Comparison of ENCODE assay signal across 1 cellular context in genomic region chr5:177498013-177498847, GRCh38.
TF ChIP-seq lines count a peak whose summit lies in the region.

No MANE protein-coding gene starts in this region.

TF ChIP-seq in K562, 482 proteins besides CTCF, POLR2A, EP300 and RAD21 (continued from another document and continues in another):
- TF ChIP-seq CREB3L1 (IDR thresholded peaks at IDR 0.05; ENCODE audit: borderline replicate concordance, low read depth) (no peak), PHF8 (IDR thresholded peaks at IDR 0.05; ENCODE audit: borderline replicate concordance, low read length) (no peak), RBM25 (IDR thresholded peaks at IDR 0.05; ENCODE audit: low read depth, low read length, severe bottlenecking) (no peak), FIP1L1 (IDR thresholded peaks at IDR 0.05; ENCODE audit: low read depth, low read length, poor library complexity, severe bottlenecking) (no peak), XRCC5 (IDR thresholded peaks at IDR 0.05; ENCODE audit: low read depth, low read length) (no peak), KDM5B (IDR thresholded peaks at IDR 0.05; ENCODE audit: insufficient replicate concordance, low read depth, low read length) (no peak), ZNF717 (CRISPR knock-in tag; IDR thresholded peaks at IDR 0.05) (no peak), ZNF668 (CRISPR knock-in tag; IDR thresholded peaks at IDR 0.05) (no peak), ARID1B (IDR thresholded peaks at IDR 0.05) (peak; percentile 62), ZFX (CRISPR knock-in tag; IDR thresholded peaks at IDR 0.05) (no peak), NR1H2 (CRISPR knock-in tag; IDR thresholded peaks at IDR 0.05) (0 out of 2 replicates have a peak, but pooled peaks have one; percentile 72), CBX3 (IDR thresholded peaks at IDR 0.05; ENCODE audit: borderline replicate concordance in 1 of 2, low read length in 2 of 2) (0 out of 3 replicates have a peak, but pooled peaks of 1 of the 2 experiments have one; percentile 16), SIN3B (IDR thresholded peaks at IDR 0.05; ENCODE audit: low read depth) (no peak), TGIF2 (CRISPR knock-in tag; IDR thresholded peaks at IDR 0.05) (0 out of 2 replicates have a peak, but pooled peaks have one; percentile 38), DNMT1 (IDR thresholded peaks at IDR 0.05) (no peak), MTA3 (IDR thresholded peaks at IDR 0.05; ENCODE audit: borderline replicate concordance) (0 out of 2 replicates have a peak, but pooled peaks have one; percentile 1), SETDB1 (IDR thresholded peaks at IDR 0.05; ENCODE audit: low read length) (no peak), JUN (IDR thresholded peaks at IDR 0.05; ENCODE audit: borderline replicate concordance, low read depth, low read length) (no peak), JUN (CRISPR knock-in tag; IDR thresholded peaks at IDR 0.05; ENCODE audit: borderline replicate concordance) (peak; percentile 62; the same call in 1 of the 2 replicates), KDM1A (IDR thresholded peaks at IDR 0.05) (0 out of 4 replicates have a peak, but pooled peaks of 1 of the 2 experiments have one; percentile 7), PPARD (CRISPR knock-in tag; IDR thresholded peaks at IDR 0.05) (no peak), SRF (CRISPR knock-in tag; IDR thresholded peaks at IDR 0.05) (no peak), HDAC1 (IDR thresholded peaks at IDR 0.05) (0 out of 4 replicates have a peak, but pooled peaks of 1 of the 2 experiments have one; percentile 58), HNRNPK (IDR thresholded peaks at IDR 0.05; ENCODE audit: low read depth, low read length, poor library complexity, severe bottlenecking) (no peak), NCOR1 (IDR thresholded peaks at IDR 0.05) (peak; percentile 66), CXXC5 (CRISPR knock-in tag; IDR thresholded peaks at IDR 0.05) (no peak), ZNF24 (IDR thresholded peaks at IDR 0.05) (no peak), MCM5 (IDR thresholded peaks at IDR 0.05; ENCODE audit: low read depth) (no peak), DMBX1 (CRISPR knock-in tag; IDR thresholded peaks at IDR 0.05; ENCODE audit: borderline replicate concordance) (no peak), POLR2B (IDR thresholded peaks at IDR 0.05; ENCODE audit: low read depth, partially characterized antibody) (no peak), CC2D1A (IDR thresholded peaks at IDR 0.05) (peak; percentile 32; the same call in 1 of the 2 replicates), SIN3A (IDR thresholded peaks at IDR 0.05; ENCODE audit: borderline replicate concordance in 2 of 2, control insufficient read depth in 1 of 2, low read depth in 2 of 2, low read length in 2 of 2) (0 out of 4 replicates have a peak, but pooled peaks have one; percentile 11 to 55), CEBPB (tag; IDR thresholded peaks at IDR 0.05) (peak; percentile 99), TAF15 (IDR thresholded peaks at IDR 0.05; ENCODE audit: low read depth, low read length) (no peak), NR0B1 (IDR thresholded peaks at IDR 0.05; ENCODE audit: partially characterized antibody) (no peak), ELF4 (CRISPR knock-in tag; IDR thresholded peaks at IDR 0.05) (no peak), TEAD1 (CRISPR knock-in tag; IDR thresholded peaks at IDR 0.05) (0 out of 4 replicates have a peak, but pooled peaks of 1 of the 2 experiments have one; percentile 66), ELF2 (CRISPR knock-in tag; IDR thresholded peaks at IDR 0.05) (0 out of 2 replicates have a peak, but pooled peaks have one; percentile 44), ZNF707 (CRISPR knock-in tag; conservative IDR thresholded peaks at IDR 0.05) (no peak), MYBL2 (IDR thresholded peaks at IDR 0.05; ENCODE audit: low read depth) (no peak), MYBL2 (CRISPR knock-in tag; IDR thresholded peaks at IDR 0.05; ENCODE audit: borderline replicate concordance) (no peak), ZNF395 (CRISPR knock-in tag; IDR thresholded peaks at IDR 0.05) (no peak), L3MBTL2 (IDR thresholded peaks at IDR 0.05) (no peak; the same call in 1 of the 2 replicates), ZNF589 (CRISPR knock-in tag; IDR thresholded peaks at IDR 0.05; ENCODE audit: low read depth) (no peak), HEY1 (CRISPR knock-in tag; IDR thresholded peaks at IDR 0.05; ENCODE audit: borderline replicate concordance) (no peak), RHOXF2B (CRISPR knock-in tag; conservative IDR thresholded peaks at IDR 0.05) (no peak), POLR2AphosphoS5 (IDR thresholded peaks at IDR 0.05; ENCODE audit: control insufficient read depth, insufficient read depth, low read depth, low read length) (peak; percentile 60)
- TF ChIP-seq, protein P1, sequence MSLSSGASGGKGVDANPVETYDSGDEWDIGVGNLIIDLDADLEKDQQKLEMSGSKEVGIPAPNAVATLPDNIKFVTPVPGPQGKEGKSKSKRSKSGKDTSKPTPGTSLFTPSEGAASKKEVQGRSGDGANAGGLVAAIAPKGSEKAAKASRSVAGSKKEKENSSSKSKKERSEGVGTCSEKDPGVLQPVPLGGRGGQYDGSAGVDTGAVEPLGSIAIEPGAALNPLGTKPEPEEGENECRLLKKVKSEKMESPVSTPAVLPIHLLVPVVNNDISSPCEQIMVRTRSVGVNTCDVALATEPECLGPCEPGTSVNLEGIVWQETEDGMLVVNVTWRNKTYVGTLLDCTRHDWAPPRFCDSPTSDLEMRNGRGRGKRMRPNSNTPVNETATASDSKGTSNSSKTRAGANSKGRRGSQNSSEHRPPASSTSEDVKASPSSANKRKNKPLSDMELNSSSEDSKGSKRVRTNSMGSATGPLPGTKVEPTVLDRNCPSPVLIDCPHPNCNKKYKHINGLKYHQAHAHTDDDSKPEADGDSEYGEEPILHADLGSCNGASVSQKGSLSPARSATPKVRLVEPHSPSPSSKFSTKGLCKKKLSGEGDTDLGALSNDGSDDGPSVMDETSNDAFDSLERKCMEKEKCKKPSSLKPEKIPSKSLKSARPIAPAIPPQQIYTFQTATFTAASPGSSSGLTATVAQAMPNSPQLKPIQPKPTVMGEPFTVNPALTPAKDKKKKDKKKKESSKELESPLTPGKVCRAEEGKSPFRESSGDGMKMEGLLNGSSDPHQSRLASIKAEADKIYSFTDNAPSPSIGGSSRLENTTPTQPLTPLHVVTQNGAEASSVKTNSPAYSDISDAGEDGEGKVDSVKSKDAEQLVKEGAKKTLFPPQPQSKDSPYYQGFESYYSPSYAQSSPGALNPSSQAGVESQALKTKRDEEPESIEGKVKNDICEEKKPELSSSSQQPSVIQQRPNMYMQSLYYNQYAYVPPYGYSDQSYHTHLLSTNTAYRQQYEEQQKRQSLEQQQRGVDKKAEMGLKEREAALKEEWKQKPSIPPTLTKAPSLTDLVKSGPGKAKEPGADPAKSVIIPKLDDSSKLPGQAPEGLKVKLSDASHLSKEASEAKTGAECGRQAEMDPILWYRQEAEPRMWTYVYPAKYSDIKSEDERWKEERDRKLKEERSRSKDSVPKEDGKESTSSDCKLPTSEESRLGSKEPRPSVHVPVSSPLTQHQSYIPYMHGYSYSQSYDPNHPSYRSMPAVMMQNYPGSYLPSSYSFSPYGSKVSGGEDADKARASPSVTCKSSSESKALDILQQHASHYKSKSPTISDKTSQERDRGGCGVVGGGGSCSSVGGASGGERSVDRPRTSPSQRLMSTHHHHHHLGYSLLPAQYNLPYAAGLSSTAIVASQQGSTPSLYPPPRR (CRISPR knock-in tag; IDR thresholded peaks at IDR 0.05; ENCODE audit: borderline replicate concordance): 0 out of 2 replicates have a peak, but pooled peaks have one; percentile 42
- TF ChIP-seq, protein P2, sequence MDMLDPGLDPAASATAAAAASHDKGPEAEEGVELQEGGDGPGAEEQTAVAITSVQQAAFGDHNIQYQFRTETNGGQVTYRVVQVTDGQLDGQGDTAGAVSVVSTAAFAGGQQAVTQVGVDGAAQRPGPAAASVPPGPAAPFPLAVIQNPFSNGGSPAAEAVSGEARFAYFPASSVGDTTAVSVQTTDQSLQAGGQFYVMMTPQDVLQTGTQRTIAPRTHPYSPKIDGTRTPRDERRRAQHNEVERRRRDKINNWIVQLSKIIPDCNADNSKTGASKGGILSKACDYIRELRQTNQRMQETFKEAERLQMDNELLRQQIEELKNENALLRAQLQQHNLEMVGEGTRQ (CRISPR knock-in tag; IDR thresholded peaks at IDR 0.05): no peak
- TF ChIP-seq, protein P3, sequence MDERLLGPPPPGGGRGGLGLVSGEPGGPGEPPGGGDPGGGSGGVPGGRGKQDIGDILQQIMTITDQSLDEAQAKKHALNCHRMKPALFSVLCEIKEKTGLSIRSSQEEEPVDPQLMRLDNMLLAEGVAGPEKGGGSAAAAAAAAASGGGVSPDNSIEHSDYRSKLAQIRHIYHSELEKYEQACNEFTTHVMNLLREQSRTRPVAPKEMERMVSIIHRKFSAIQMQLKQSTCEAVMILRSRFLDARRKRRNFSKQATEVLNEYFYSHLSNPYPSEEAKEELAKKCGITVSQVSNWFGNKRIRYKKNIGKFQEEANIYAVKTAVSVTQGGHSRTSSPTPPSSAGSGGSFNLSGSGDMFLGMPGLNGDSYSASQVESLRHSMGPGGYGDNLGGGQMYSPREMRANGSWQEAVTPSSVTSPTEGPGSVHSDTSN (CRISPR knock-in tag; IDR thresholded peaks at IDR 0.05; ENCODE audit: low read depth): no peak
- TF ChIP-seq, protein P3 (tag; conservative IDR thresholded peaks at IDR 0.05; ENCODE audit: low read depth): no peak
- TF ChIP-seq, protein P4, sequence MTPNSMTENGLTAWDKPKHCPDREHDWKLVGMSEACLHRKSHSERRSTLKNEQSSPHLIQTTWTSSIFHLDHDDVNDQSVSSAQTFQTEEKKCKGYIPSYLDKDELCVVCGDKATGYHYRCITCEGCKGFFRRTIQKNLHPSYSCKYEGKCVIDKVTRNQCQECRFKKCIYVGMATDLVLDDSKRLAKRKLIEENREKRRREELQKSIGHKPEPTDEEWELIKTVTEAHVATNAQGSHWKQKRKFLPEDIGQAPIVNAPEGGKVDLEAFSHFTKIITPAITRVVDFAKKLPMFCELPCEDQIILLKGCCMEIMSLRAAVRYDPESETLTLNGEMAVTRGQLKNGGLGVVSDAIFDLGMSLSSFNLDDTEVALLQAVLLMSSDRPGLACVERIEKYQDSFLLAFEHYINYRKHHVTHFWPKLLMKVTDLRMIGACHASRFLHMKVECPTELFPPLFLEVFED (CRISPR knock-in tag; conservative IDR thresholded peaks at IDR 0.05): no peak
- TF ChIP-seq, protein P5, sequence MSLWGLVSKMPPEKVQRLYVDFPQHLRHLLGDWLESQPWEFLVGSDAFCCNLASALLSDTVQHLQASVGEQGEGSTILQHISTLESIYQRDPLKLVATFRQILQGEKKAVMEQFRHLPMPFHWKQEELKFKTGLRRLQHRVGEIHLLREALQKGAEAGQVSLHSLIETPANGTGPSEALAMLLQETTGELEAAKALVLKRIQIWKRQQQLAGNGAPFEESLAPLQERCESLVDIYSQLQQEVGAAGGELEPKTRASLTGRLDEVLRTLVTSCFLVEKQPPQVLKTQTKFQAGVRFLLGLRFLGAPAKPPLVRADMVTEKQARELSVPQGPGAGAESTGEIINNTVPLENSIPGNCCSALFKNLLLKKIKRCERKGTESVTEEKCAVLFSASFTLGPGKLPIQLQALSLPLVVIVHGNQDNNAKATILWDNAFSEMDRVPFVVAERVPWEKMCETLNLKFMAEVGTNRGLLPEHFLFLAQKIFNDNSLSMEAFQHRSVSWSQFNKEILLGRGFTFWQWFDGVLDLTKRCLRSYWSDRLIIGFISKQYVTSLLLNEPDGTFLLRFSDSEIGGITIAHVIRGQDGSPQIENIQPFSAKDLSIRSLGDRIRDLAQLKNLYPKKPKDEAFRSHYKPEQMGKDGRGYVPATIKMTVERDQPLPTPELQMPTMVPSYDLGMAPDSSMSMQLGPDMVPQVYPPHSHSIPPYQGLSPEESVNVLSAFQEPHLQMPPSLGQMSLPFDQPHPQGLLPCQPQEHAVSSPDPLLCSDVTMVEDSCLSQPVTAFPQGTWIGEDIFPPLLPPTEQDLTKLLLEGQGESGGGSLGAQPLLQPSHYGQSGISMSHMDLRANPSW (CRISPR knock-in tag; IDR thresholded peaks at IDR 0.05): no peak
